In genomic region chr2:219540784-219541504, GRCh38 we compare ENCODE assay signal across 11 cellular contexts. TPM values are rescaled to one million over a fixed set of nuclear protein-coding genes. Genes with fewer than 3 reads are reported as not detected.
DNase-seq lines count a peak whose midpoint lies in the region; ATAC-seq and TF ChIP-seq lines count a peak whose summit lies in the region.
"Had no signal": no experiment of that assay in that cellular context is flagged by ENCODE, and none has a peak within 500 bp of the region (broad histone marks: within the 10 kb centered on the region; RNA-seq: fewer than 3 reads in every experiment).

No MANE protein-coding gene starts in this region.

- intact Hi-C loops in activated CD4-positive, alpha-beta T cell treated with anti-CD3 and anti-CD28 coated beads for 36 hours (cut with DNase I, micrococcal nuclease) = loop anchor here (1.0 to 10.0 kb wide), 9 partner anchors 101 to 1136 kb away; partner anchors contain the start of genes CNOT9 (in 1 of the 2), NHEJ1 (in 1 of the 2), TUBA4A (in 1 of the 2) and TUBA4B (in 1 of the 2)
- intact Hi-C loops in Right ventricle myocardium inferior (cut with DNase I) = loop anchor here (1.0 to 2.0 kb wide), 2 partner anchors 148 to 186 kb away; no protein-coding TSS in a partner anchor

- ATAC-seq in activated CD4-positive, alpha-beta T cell treated with anti-CD3 and anti-CD28 coated beads for 36 hours = no peak
- ATAC-seq in activated naive CD8-positive, alpha-beta T cell treated with anti-CD3 and anti-CD28 coated beads, Interleukin-2, amount 10 ng/mL, durations not matched to agents 7 days and 5 days (ENCODE audit: low read depth) = no peak
- no peak for ATAC-seq in Right ventricle myocardium inferior

- H3K36me3 ChIP-seq in BE2C = peaks cover 26% of the 10 kb centered on the region

- CTCF ChIA-PET in activated CD4-positive, alpha-beta T cell treated with anti-CD3 and anti-CD28 coated beads for 36 hours (lab: Charles Lee) = interaction anchor here (0.6 to 6.9 kb wide), 27 partner anchors 11 to 1383 kb away, joined by 3 to 55 read pairs (median 4); partner anchors contain the start of genes GMPPA and STK11IP

- DNase-seq in activated CD4-positive, alpha-beta T cell treated with anti-CD3 and anti-CD28 coated beads for 36 hours = no peak
- no peak for DNase-seq in activated CD4-positive, alpha-beta T cell treated with anti-CD3 and anti-CD28 coated beads for 48 hours
- DNase-seq in activated naive CD8-positive, alpha-beta T cell treated with anti-CD3 and anti-CD28 coated beads, Interleukin-2, amount 10 ng/mL, durations not matched to agents 7 days and 5 days = no peak
- no peak for DNase-seq in NCI-H526 treated with DMSO at 0.1 percent for 48 hours (lab: John Stamatoyannopoulos, UW)
- DNase-seq in Right ventricle myocardium inferior (ENCODE audit: missing footprints) = no peak
- DNase-seq in BE2C = no peak

- no peaks in the 10 kb centered on the region for H3K27me3 ChIP-seq in BE2C

- no peak overlapping the region for H3K27ac Mint-ChIP-seq in activated CD4-positive, alpha-beta T cell treated with anti-CD3 and anti-CD28 coated beads for 36 hours
- peak overlapping the region in 1 of 3 donors; percentile 72 for H3K27ac Mint-ChIP-seq in IgD-negative memory B cell
- H3K27ac Mint-ChIP-seq in activated naive CD8-positive, alpha-beta T cell treated with anti-CD3 and anti-CD28 coated beads, Interleukin-2, amount 10 ng/mL, durations not matched to agents 7 days and 5 days = no peak overlapping the region
- no peak overlapping the region for H3K27ac Mint-ChIP-seq in nephron

- TF ChIP-seq CTCF in nephron (IDR thresholded peaks at IDR 0.05; ENCODE audit: unreplicated experiment in 3 of 3) = no peak
- no peak for TF ChIP-seq CTCF in BE2C (IDR thresholded peaks at IDR 0.05; ENCODE audit: low read depth, low read length)

- H3K4me1 Mint-ChIP-seq in activated CD4-positive, alpha-beta T cell treated with anti-CD3 and anti-CD28 coated beads for 36 hours = peaks cover 22% of the 10 kb centered on the region
- peaks cover 6 to 30% (median 8%) of the 10 kb centered on the region in 3 donors for H3K4me1 Mint-ChIP-seq in IgD-negative memory B cell
- peaks cover 15% of the 10 kb centered on the region for H3K4me1 Mint-ChIP-seq in activated naive CD8-positive, alpha-beta T cell treated with anti-CD3 and anti-CD28 coated beads, Interleukin-2, amount 10 ng/mL, durations not matched to agents 7 days and 5 days
- H3K4me1 Mint-ChIP-seq in nephron = peaks cover 38% of the 10 kb centered on the region

- POLR2A ChIA-PET in activated CD4-positive, alpha-beta T cell treated with anti-CD3 and anti-CD28 coated beads for 36 hours (lab: Charles Lee) = no interaction called here
- POLR2A ChIA-PET in activated naive CD8-positive, alpha-beta T cell treated with anti-CD3 and anti-CD28 coated beads, Interleukin-2, amount 10 ng/mL, durations not matched to agents 7 days and 5 days (lab: Charles Lee) = interaction anchor here (0.8 kb wide), 1 partner anchor 14 kb away, joined by 3 read pairs; no protein-coding TSS in a partner anchor

- H3K9me3 ChIP-seq in BE2C = no peaks in the 10 kb centered on the region

- H3K9me3 Mint-ChIP-seq in activated CD4-positive, alpha-beta T cell treated with anti-CD3 and anti-CD28 coated beads for 36 hours (ENCODE audit: low read depth) = no peaks in the 10 kb centered on the region
- H3K9me3 Mint-ChIP-seq in IgD-negative memory B cell (no peaks in the 10 kb centered on the region), nephron (no peaks in the 10 kb centered on the region)
- no peaks in the 10 kb centered on the region for H3K9me3 Mint-ChIP-seq in activated naive CD8-positive, alpha-beta T cell treated with anti-CD3 and anti-CD28 coated beads, Interleukin-2, amount 10 ng/mL, durations not matched to agents 7 days and 5 days

- no peak overlapping the region for H3K4me3 ChIP-seq in BE2C (ENCODE audit: low read depth, low read length)

- H3K4me3 Mint-ChIP-seq in activated CD4-positive, alpha-beta T cell treated with anti-CD3 and anti-CD28 coated beads for 36 hours = peak overlapping the region; percentile 87
- H3K4me3 Mint-ChIP-seq in IgD-negative memory B cell (peak overlapping the region; percentile 17 to 94 (median 58)), nephron (peak overlapping the region in 2 of 3 experiments; percentile 66 to 89)
- peak overlapping the region; percentile 91 for H3K4me3 Mint-ChIP-seq in activated naive CD8-positive, alpha-beta T cell treated with anti-CD3 and anti-CD28 coated beads, Interleukin-2, amount 10 ng/mL, durations not matched to agents 7 days and 5 days

- no peaks in the 10 kb centered on the region; the same call in none of the 2 replicates for H3K4me1 ChIP-seq in BE2C

- no peaks in the 10 kb centered on the region for H3K27me3 Mint-ChIP-seq in activated CD4-positive, alpha-beta T cell treated with anti-CD3 and anti-CD28 coated beads for 36 hours
- H3K27me3 Mint-ChIP-seq in IgD-negative memory B cell (peaks cover 11% of the 10 kb centered on the region), nephron (ENCODE audit: low read depth) (peaks cover 10% of the 10 kb centered on the region)
- peaks cover 13% of the 10 kb centered on the region for H3K27me3 Mint-ChIP-seq in activated naive CD8-positive, alpha-beta T cell treated with anti-CD3 and anti-CD28 coated beads, Interleukin-2, amount 10 ng/mL, durations not matched to agents 7 days and 5 days

- peaks cover 11% of the 10 kb centered on the region for H3K36me3 Mint-ChIP-seq in activated CD4-positive, alpha-beta T cell treated with anti-CD3 and anti-CD28 coated beads for 36 hours (ENCODE audit: low read depth)
- no peaks in the 10 kb centered on the region for H3K36me3 Mint-ChIP-seq in IgD-negative memory B cell
- no peaks in the 10 kb centered on the region for H3K36me3 Mint-ChIP-seq in activated naive CD8-positive, alpha-beta T cell treated with anti-CD3 and anti-CD28 coated beads, Interleukin-2, amount 10 ng/mL, durations not matched to agents 7 days and 5 days
- H3K36me3 Mint-ChIP-seq in nephron (ENCODE audit: low read depth) = peaks cover 12% of the 10 kb centered on the region

RNA-seq across cellular contexts. Expression of gene CHPF, which starts 2.7 kb away (rescaled TPM):
- 10 to 100 TPM; 14.1 to 17.1 TPM for total RNA-seq in activated CD4-positive, alpha-beta T cell treated with anti-CD3 and anti-CD28 coated beads for 36 hours
- 3.9 TPM for polyA plus RNA-seq in IgD-negative memory B cell
- 1 to 10 TPM; 7.7 to 8.1 TPM for total RNA-seq in activated naive CD8-positive, alpha-beta T cell treated with anti-CD3 and anti-CD28 coated beads, Interleukin-2, amount 10 ng/mL, durations not matched to agents 7 days and 5 days
- total RNA-seq in Right ventricle myocardium inferior = 92.2 TPM
- polyA plus RNA-seq in BE2C (2012; ENCODE audit: insufficient read depth, insufficient read length, low read depth) = 304 TPM

RNA-seq across cellular contexts. Expression of gene TMEM198, which starts 2.9 kb away (rescaled TPM):
- 1 to 10 TPM; 2.4 to 2.7 TPM for total RNA-seq in activated CD4-positive, alpha-beta T cell treated with anti-CD3 and anti-CD28 coated beads for 36 hours
- polyA plus RNA-seq in IgD-negative memory B cell = 0.28 TPM
- total RNA-seq in activated naive CD8-positive, alpha-beta T cell treated with anti-CD3 and anti-CD28 coated beads, Interleukin-2, amount 10 ng/mL, durations not matched to agents 7 days and 5 days = 1 to 10 TPM in 1 of 2 experiments, under 1 TPM in 1; 0.85 to 1.1 TPM
- total RNA-seq in Right ventricle myocardium inferior = 2.7 TPM
- polyA plus RNA-seq in BE2C (2012; ENCODE audit: insufficient read depth, insufficient read length, low read depth) = 110 TPM

RNA-seq across cellular contexts. Expression of gene ASIC4, which starts 26.7 kb away (rescaled TPM):
- total RNA-seq in activated CD4-positive, alpha-beta T cell treated with anti-CD3 and anti-CD28 coated beads for 36 hours = not detected
- polyA plus RNA-seq in IgD-negative memory B cell = not detected
- total RNA-seq in activated naive CD8-positive, alpha-beta T cell treated with anti-CD3 and anti-CD28 coated beads, Interleukin-2, amount 10 ng/mL, durations not matched to agents 7 days and 5 days = under 1 TPM; 0.08 to 0.09 TPM
- total RNA-seq in Right ventricle myocardium inferior = not detected
- 116 TPM for polyA plus RNA-seq in BE2C (2012; ENCODE audit: insufficient read depth, insufficient read length, low read depth)
- total RNA-seq: fibroblast of villous mesenchyme, mesenteric fat pad had no signal

RNA-seq across cellular contexts. Expression of gene OBSL1, which starts 30.4 kb away (rescaled TPM):
- total RNA-seq in activated CD4-positive, alpha-beta T cell treated with anti-CD3 and anti-CD28 coated beads for 36 hours = 1 to 10 TPM; 1.0 to 1.9 TPM
- polyA plus RNA-seq in IgD-negative memory B cell = not detected
- total RNA-seq in activated naive CD8-positive, alpha-beta T cell treated with anti-CD3 and anti-CD28 coated beads, Interleukin-2, amount 10 ng/mL, durations not matched to agents 7 days and 5 days = not detected
- total RNA-seq in Right ventricle myocardium inferior = 158 TPM
- 340 TPM for polyA plus RNA-seq in BE2C (2012; ENCODE audit: insufficient read depth, insufficient read length, low read depth)

RNA-seq across cellular contexts. Expression of gene INHA, which starts 31.2 kb away (rescaled TPM):
- total RNA-seq in activated CD4-positive, alpha-beta T cell treated with anti-CD3 and anti-CD28 coated beads for 36 hours = not detected
- polyA plus RNA-seq in IgD-negative memory B cell = not detected
- total RNA-seq in activated naive CD8-positive, alpha-beta T cell treated with anti-CD3 and anti-CD28 coated beads, Interleukin-2, amount 10 ng/mL, durations not matched to agents 7 days and 5 days = not detected
- total RNA-seq in Right ventricle myocardium inferior = 1.9 TPM
- polyA plus RNA-seq in BE2C (2012; ENCODE audit: insufficient read depth, insufficient read length, low read depth) = 7.7 TPM
- total RNA-seq: A172 had no signal
